In genomic region chr12:65740506-65740872, GRCh38 we compare ENCODE assay signal across 11 cellular contexts.
DNase-seq lines count a peak whose midpoint lies in the region; ATAC-seq and TF ChIP-seq lines count a peak whose summit lies in the region.
"Had no signal": no experiment of that assay in that cellular context is flagged by ENCODE, and none has a peak within 500 bp of the region (broad histone marks: within the 10 kb centered on the region; RNA-seq: fewer than 3 reads in every experiment).

No MANE protein-coding gene starts in this region.

- H4K20me1 ChIP-seq in KMS-11 (ENCODE audit: insufficient read depth) = no peaks in the 10 kb centered on the region

- intact Hi-C loops in tibial artery (cut with DNase I; ENCODE audit: low total_unique reads) = no loop called here

- H3K4me1 ChIP-seq in KMS-11 (ENCODE audit: low read depth, poor library complexity, severe bottlenecking) (no peaks in the 10 kb centered on the region), neuron (ENCODE audit: insufficient read depth, low read length) (peaks cover 11% of the 10 kb centered on the region), tibial artery (peaks cover 0 to 20% (median 12%) of the 10 kb centered on the region in 4 donors)

- ATAC-seq in HG02970 (IDR thresholded peaks at IDR 0.05; ENCODE audit: low FRiP score, unreplicated experiment) (no peak), HG03565 (IDR thresholded peaks at IDR 0.05; ENCODE audit: unreplicated experiment) (no peak)

- H2AFZ ChIP-seq in KMS-11 (ENCODE audit: low read depth) = peak overlapping the region; percentile 53; the same call in 1 of the 2 replicates
- peak overlapping the region; percentile 96 for H2AFZ ChIP-seq in neuron (ENCODE audit: low read depth, low read length)

- H3K36me3 ChIP-seq in KMS-11 (ENCODE audit: insufficient read depth) (no peaks in the 10 kb centered on the region), neuron (ENCODE audit: insufficient read depth, low read length) (no peaks in the 10 kb centered on the region), tibial artery (no peaks in the 10 kb centered on the region)

- H3K4me2 ChIP-seq in KMS-11 = peak overlapping the region; percentile 14; the same call in 1 of the 2 replicates

- H3K27me3 ChIP-seq in KMS-11 (ENCODE audit: insufficient read depth, low read depth) (no peaks in the 10 kb centered on the region), neuron (ENCODE audit: insufficient read depth, low read length) (no peaks in the 10 kb centered on the region), tibial artery (peaks cover 0 to 30% of the 10 kb centered on the region in 2 donors)

- TF ChIP-seq CTCF in GM10266 (IDR thresholded peaks at IDR 0.05; ENCODE audit: control insufficient read depth, insufficient read depth, low read depth, missing control alignments) (no peak), KMS-11 (conservative IDR thresholded peaks at IDR 0.05; ENCODE audit: low read depth, low read length) (no peak), coronary artery (IDR thresholded peaks at IDR 0.05) (no peak), tibial artery (IDR thresholded peaks at IDR 0.05) (no peak)

- peak overlapping the region; percentile 40; the same call in 1 of the 2 replicates for H3K9ac ChIP-seq in KMS-11

- H3K79me2 ChIP-seq in KMS-11 (ENCODE audit: insufficient read depth, low read depth) = no peaks in the 10 kb centered on the region

- DNase-seq in GM10266 (ENCODE audit: extremely low spot score) (peak; percentile 34), coronary artery (ENCODE audit: low spot score) (no peak), tibial artery (no peak), DMS79 treated with DMSO at 0.1 percent for 48 hours (lab: John Stamatoyannopoulos, UW) (no peak)
- DNase-seq: HCEC 1CT; NCI-H1417; stimulated activated CD4-positive, alpha-beta T cell treated with anti-CD3 and anti-CD28 coated beads, Interleukin-1b, Interleukin-23, amount 100 ng/mL, for 48 hours had no signal

- no peak overlapping the region for H3K4me3 ChIP-seq in KMS-11 (IDR thresholded peaks at IDR 0.05; ENCODE audit: insufficient read depth, low read depth, low read length)
- H3K4me3 ChIP-seq in coronary artery = peak overlapping the region; percentile 79
- H3K4me3 ChIP-seq in neuron (ENCODE audit: low read length) = peak overlapping the region; percentile 73
- no peak overlapping the region for H3K4me3 ChIP-seq in tibial artery

- H3K9me3 ChIP-seq in neuron (ENCODE audit: low read length) = no peaks in the 10 kb centered on the region
- H3K9me3 ChIP-seq in tibial artery = no peaks in the 10 kb centered on the region

- peak overlapping the region; percentile 66 for H3K27ac ChIP-seq in KMS-11
- H3K27ac ChIP-seq in coronary artery = no peak overlapping the region
- no peak overlapping the region for H3K27ac ChIP-seq in tibial artery

Comparison
In these comparisons a context has a peak if more than half of its experiments do, and no peak if none do; other contexts are left out.
1. H3K4me3 ChIP-seq: peak in coronary artery (single experiment) and neuron (single experiment); none in KMS-11 (single experiment) and tibial artery (0 of 2).